1 cellular context compared by ENCODE assay signal in genomic region chr5:143197260-143197656, GRCh38.
A peak's percentile ranks its signal among the peaks of the same experiment; 100 is the strongest.
TF ChIP-seq lines count a peak whose summit lies in the region.

No MANE protein-coding gene starts in this region.

TF ChIP-seq in GM12878, 131 proteins besides CTCF, POLR2A, EP300 and RAD21:
- TF ChIP-seq MEF2A (IDR thresholded peaks at IDR 0.05; ENCODE audit: insufficient read depth, low read depth, low read length) (no peak), RUNX3 (IDR thresholded peaks at IDR 0.05; ENCODE audit: low read length) (peak; percentile 10; the same call in 1 of the 2 replicates), CHD2 (IDR thresholded peaks at IDR 0.05; ENCODE audit: borderline replicate concordance, low read depth, low read length) (no peak)
